Comparison of ENCODE assay signal across 8 cellular contexts in the genomic region with DNA sequence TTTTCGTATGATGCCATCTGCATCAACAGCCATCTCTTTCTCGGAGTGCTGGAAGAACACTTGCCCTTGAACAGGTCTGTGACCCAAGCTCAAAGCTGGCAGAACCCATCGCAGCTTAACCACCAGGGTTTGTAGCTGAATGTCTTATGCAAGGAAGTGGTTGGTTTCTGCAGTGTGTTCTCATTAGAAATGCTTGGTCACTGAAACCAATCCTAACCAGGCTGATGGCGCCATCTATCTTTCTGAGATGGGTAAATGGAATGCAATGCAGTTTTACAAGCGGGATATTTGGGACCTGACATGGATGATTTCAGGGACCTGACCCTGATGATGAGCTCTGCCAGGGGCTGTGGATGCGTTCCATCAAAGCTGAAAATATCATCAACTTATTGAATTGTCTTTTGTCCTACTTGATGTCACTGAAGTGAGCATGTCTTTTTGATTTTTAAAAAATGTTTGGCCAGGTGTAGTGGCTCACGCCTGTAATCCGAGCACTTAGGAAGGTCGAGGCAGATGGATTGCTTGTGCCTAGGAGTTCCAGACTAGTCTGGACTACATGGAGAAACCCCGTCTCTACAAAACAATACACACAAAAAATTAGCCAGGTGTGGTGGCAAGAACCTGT. TPM values are rescaled to one million over a fixed set of nuclear protein-coding genes. Genes with fewer than 3 reads are reported as not detected.
DNase-seq lines count a peak whose midpoint lies in the region; ATAC-seq and TF ChIP-seq lines count a peak whose summit lies in the region.

No MANE protein-coding gene starts in this region.

- H4K8ac ChIP-seq in IMR-90 (ENCODE audit: low read depth in 2 of 2, low read length in 2 of 2): no peak overlapping the region

- POLR2A ChIA-PET in IMR-90 (lab: Charles Lee; ENCODE audit: unreplicated experiment): no interaction called here

- intact Hi-C loops in Calu3 (cut with micrococcal nuclease; ENCODE audit: unreplicated experiment) (loop anchor here (1.0 to 10.0 kb wide), 3 partner anchors 111 to 658 kb away; no protein-coding TSS in a partner anchor), IMR-90 (cut with micrococcal nuclease) (loop anchor here (1.0 to 5.0 kb wide), 3 partner anchors 112 to 658 kb away; no protein-coding TSS in a partner anchor)

- no peaks in the 10 kb centered on the region for H3K79me1 ChIP-seq in IMR-90 (ENCODE audit: low read depth in 1 of 2, low read length in 2 of 2)

- H3K27ac Mint-ChIP-seq in Calu3 (ENCODE audit: unreplicated experiment): no peak overlapping the region

- H3K27me3 Mint-ChIP-seq in Calu3 (ENCODE audit: unreplicated experiment): peaks cover 12% of the 10 kb centered on the region

- ATAC-seq in GM18907 (IDR thresholded peaks at IDR 0.05; ENCODE audit: unreplicated experiment) (peak; percentile 63), IMR-90 (ENCODE audit: low read depth) (peak; percentile 76), SK-N-SH treated with all-trans-retinoic acid at 6 μM for 48 hours (peak; percentile 79)

- no peak overlapping the region for H3K4me2 ChIP-seq in IMR-90 (ENCODE audit: low read depth, low read length)

- H3K4me1 Mint-ChIP-seq in Calu3 (ENCODE audit: low read depth, unreplicated experiment): no peaks in the 10 kb centered on the region

- in situ Hi-C loops in IMR-90 (cut with MboI; ENCODE audit: low sequenced_read_pairs): loop anchor here (5.0 to 10.0 kb wide), 4 partner anchors 113 to 618 kb away; no protein-coding TSS in a partner anchor

- no peak for TF ChIP-seq CTCF in Calu3 (IDR thresholded peaks at IDR 0.05; ENCODE audit: unreplicated experiment)
- TF ChIP-seq CTCF in IMR-90 (conservative IDR thresholded peaks at IDR 0.05; ENCODE audit: low read depth, low read length): peak; percentile 65

- H3K23ac ChIP-seq in IMR-90 (ENCODE audit: low read depth, low read length): no peak overlapping the region

- CTCF ChIA-PET in Calu3 (lab: Charles Lee): interaction anchor here (1.6 kb wide), 1 partner anchor 111 kb away, joined by 11 read pairs; no protein-coding TSS in a partner anchor
- CTCF ChIA-PET in IMR-90 (lab: Yijun Ruan, JAX): interaction anchor here (0.5 to 1.3 kb wide), 18 partner anchors 15 to 1063 kb away, joined by 3 to 10 read pairs (median 3); no protein-coding TSS in a partner anchor

- dilution Hi-C loops in IMR-90 (cut with HindIII; ENCODE audit: low sequenced_read_pairs, unreplicated experiment): no loop called here

- no peak overlapping the region for H4K91ac ChIP-seq in IMR-90 (ENCODE audit: insufficient read depth, low read depth, low read length)

- DNase-seq in Calu3: peak; percentile 28
- peak; percentile 47 for DNase-seq in IMR-90
- DNase-seq in fibroblast of gingiva (ENCODE audit: low read depth): peak; percentile 48
- peak; percentile 17 for DNase-seq in non-pigmented ciliary epithelial cell (ENCODE audit: low read depth)
- DNase-seq in ureter (ENCODE audit: low spot score): no peak
- DNase-seq in activated CD4-positive, CD25-positive, alpha-beta regulatory T cell treated with anti-CD3 and anti-CD28 coated beads, Interleukin-2, amount 50 U/mL, for 72 hours: no peak

- H2AFZ ChIP-seq in IMR-90 (replicated peaks; ENCODE audit: low read length, poor library complexity): no peak overlapping the region

- no peak overlapping the region for H2BK15ac ChIP-seq in IMR-90 (ENCODE audit: low read depth, low read length)

- no peaks in the 10 kb centered on the region for H3K36me3 ChIP-seq in IMR-90 (ENCODE audit: control insufficient read depth, insufficient read depth, low read length)

- H3K36me3 Mint-ChIP-seq in Calu3 (ENCODE audit: insufficient read depth, unreplicated experiment): no peaks in the 10 kb centered on the region

- no peak overlapping the region for H3K18ac ChIP-seq in IMR-90 (ENCODE audit: low read depth, low read length)

- no peaks in the 10 kb centered on the region; the same call in 1 of the 2 replicates for H3K27me3 ChIP-seq in IMR-90 (ENCODE audit: control insufficient read depth, insufficient read depth, low read length)

- no peak overlapping the region for H2AK9ac ChIP-seq in IMR-90 (replicated peaks; ENCODE audit: low read depth, low read length, poor library complexity)

- peak; percentile 67 for TF ChIP-seq RAD21 in IMR-90 (IDR thresholded peaks at IDR 0.05; ENCODE audit: low read length)

- H4K20me1 ChIP-seq in IMR-90 (ENCODE audit: insufficient read depth, low read length): no peaks in the 10 kb centered on the region

- BruUV-seq in Calu3 (replicated peaks; lab: Mats Ljungman, UMichigan): no TSS peak
- BruUV-seq in IMR-90 (replicated peaks; lab: Mats Ljungman, UMichigan): no TSS peak

- H3K4me3 ChIP-seq in IMR-90 (ENCODE audit: insufficient read depth, low read depth, low read length): no peak overlapping the region

- no peak for TF ChIP-seq POLR2A in IMR-90 (IDR thresholded peaks at IDR 0.05; ENCODE audit: low read depth, low read length)

- H2AK5ac ChIP-seq in IMR-90 (ENCODE audit: low read depth, low read length): no peak overlapping the region

- no peak overlapping the region for H2BK20ac ChIP-seq in IMR-90 (ENCODE audit: low read depth, low read length)

- H3K9me1 ChIP-seq in IMR-90 (ENCODE audit: insufficient read depth, low read length): no peaks in the 10 kb centered on the region

- no peaks in the 10 kb centered on the region for H3K4me1 ChIP-seq in IMR-90 (ENCODE audit: control insufficient read depth, insufficient read depth, low read length)

- no peak overlapping the region for H3K14ac ChIP-seq in IMR-90 (replicated peaks; ENCODE audit: low read depth, low read length)

- no peak overlapping the region for H2BK5ac ChIP-seq in IMR-90 (ENCODE audit: low read depth, low read length, poor library complexity, severe bottlenecking)

- H4K5ac ChIP-seq in IMR-90 (ENCODE audit: low read depth, low read length): no peak overlapping the region

- no peaks in the 10 kb centered on the region for H3K9me3 Mint-ChIP-seq in Calu3 (ENCODE audit: low read depth, unreplicated experiment)

- no peak overlapping the region for H2BK120ac ChIP-seq in IMR-90 (ENCODE audit: low read depth, low read length)

- H3K27ac ChIP-seq in IMR-90 (ENCODE audit: insufficient read depth, low read length): no peak overlapping the region

- no peak overlapping the region for H3K4ac ChIP-seq in IMR-90 (ENCODE audit: low read depth, low read length)

- H3K9me3 ChIP-seq in IMR-90 (ENCODE audit: control insufficient read depth, insufficient read depth, low read length): no peaks in the 10 kb centered on the region

- H3K4me3 Mint-ChIP-seq in Calu3 (ENCODE audit: low read depth, unreplicated experiment): no peak overlapping the region

- no CpG with 5 or more reads among the region's 10 CpGs for WGBS in IMR-90 (ENCODE audit: extremely low coverage in 2 of 2, insufficient read length in 1 of 2), 2 experiments

- H3K9ac ChIP-seq in IMR-90 (ENCODE audit: low read depth, low read length): no peak overlapping the region

- H3K56ac ChIP-seq in IMR-90 (ENCODE audit: extremely low read depth, insufficient read depth, low read length): no peak overlapping the region

TF ChIP-seq in IMR-90, 13 proteins besides CTCF, POLR2A, EP300 and RAD21:
- TF ChIP-seq MAZ (IDR thresholded peaks at IDR 0.05; ENCODE audit: borderline replicate concordance, low read depth, low read length): no peak
- TF ChIP-seq NFE2L2 (IDR thresholded peaks at IDR 0.05; ENCODE audit: low read depth, low read length): no peak
- no peak for TF ChIP-seq RCOR1 (IDR thresholded peaks at IDR 0.05; ENCODE audit: insufficient replicate concordance, low read length)
- TF ChIP-seq SMC3 (IDR thresholded peaks at IDR 0.05; ENCODE audit: low read depth, low read length): peak; percentile 39

TF ChIP-seq in SK-N-SH treated with all-trans-retinoic acid at 6 μM for 48 hours, 23 proteins besides CTCF, POLR2A, EP300 and RAD21 (continues in another document):
- TF ChIP-seq, protein P1, sequence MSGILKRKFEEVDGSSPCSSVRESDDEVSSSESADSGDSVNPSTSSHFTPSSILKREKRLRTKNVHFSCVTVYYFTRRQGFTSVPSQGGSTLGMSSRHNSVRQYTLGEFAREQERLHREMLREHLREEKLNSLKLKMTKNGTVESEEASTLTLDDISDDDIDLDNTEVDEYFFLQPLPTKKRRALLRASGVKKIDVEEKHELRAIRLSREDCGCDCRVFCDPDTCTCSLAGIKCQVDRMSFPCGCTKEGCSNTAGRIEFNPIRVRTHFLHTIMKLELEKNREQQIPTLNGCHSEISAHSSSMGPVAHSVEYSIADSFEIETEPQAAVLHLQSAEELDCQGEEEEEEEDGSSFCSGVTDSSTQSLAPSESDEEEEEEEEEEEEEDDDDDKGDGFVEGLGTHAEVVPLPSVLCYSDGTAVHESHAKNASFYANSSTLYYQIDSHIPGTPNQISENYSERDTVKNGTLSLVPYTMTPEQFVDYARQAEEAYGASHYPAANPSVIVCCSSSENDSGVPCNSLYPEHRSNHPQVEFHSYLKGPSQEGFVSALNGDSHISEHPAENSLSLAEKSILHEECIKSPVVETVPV (CRISPR knock-in tag; IDR thresholded peaks at IDR 0.05): no peak
- TF ChIP-seq, protein P2, sequence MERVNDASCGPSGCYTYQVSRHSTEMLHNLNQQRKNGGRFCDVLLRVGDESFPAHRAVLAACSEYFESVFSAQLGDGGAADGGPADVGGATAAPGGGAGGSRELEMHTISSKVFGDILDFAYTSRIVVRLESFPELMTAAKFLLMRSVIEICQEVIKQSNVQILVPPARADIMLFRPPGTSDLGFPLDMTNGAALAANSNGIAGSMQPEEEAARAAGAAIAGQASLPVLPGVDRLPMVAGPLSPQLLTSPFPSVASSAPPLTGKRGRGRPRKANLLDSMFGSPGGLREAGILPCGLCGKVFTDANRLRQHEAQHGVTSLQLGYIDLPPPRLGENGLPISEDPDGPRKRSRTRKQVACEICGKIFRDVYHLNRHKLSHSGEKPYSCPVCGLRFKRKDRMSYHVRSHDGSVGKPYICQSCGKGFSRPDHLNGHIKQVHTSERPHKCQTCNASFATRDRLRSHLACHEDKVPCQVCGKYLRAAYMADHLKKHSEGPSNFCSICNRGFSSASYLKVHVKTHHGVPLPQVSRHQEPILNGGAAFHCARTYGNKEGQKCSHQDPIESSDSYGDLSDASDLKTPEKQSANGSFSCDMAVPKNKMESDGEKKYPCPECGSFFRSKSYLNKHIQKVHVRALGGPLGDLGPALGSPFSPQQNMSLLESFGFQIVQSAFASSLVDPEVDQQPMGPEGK (CRISPR knock-in tag; IDR thresholded peaks at IDR 0.05; ENCODE audit: borderline replicate concordance): no peak
- no peak for TF ChIP-seq ZNF565 (CRISPR knock-in tag; conservative IDR thresholded peaks at IDR 0.05; ENCODE audit: low read depth)
- no peak for TF ChIP-seq SNAI2 (CRISPR knock-in tag; IDR thresholded peaks at IDR 0.05)

RNA-seq across cellular contexts. Expression of a gene that starts 28.7 kb away (rescaled TPM):
- total RNA-seq in Calu3 (2022): not detected in 2 replicates
- not detected in 2 replicates for total RNA-seq in IMR-90 (2012; rRNA removed)
- polyA plus RNA-seq in IMR-90 (2012; rRNA removed): not detected in 2 replicates
- polyA plus RNA-seq in IMR-90 (2012; cell fraction: cytosol; rRNA removed): 0.01 TPM in 1 of 2 replicates, not detected in the other
- polyA plus RNA-seq in IMR-90 (2012; cell fraction: nucleus; rRNA removed; ENCODE audit: low replicate concordance): not detected in 2 replicates
- not detected for total RNA-seq in ureter

RNA-seq across cellular contexts. Expression of a gene that starts 45.0 kb away (rescaled TPM):
- total RNA-seq in Calu3 (2022) (not detected in 2 replicates), IMR-90 (2012; rRNA removed) (not detected in 2 replicates), ureter (0.26 TPM)
- polyA plus RNA-seq in IMR-90 (2012; rRNA removed): not detected in 2 replicates
- polyA plus RNA-seq in IMR-90 (2012; cell fraction: cytosol; rRNA removed): not detected in 2 replicates
- polyA plus RNA-seq in IMR-90 (2012; cell fraction: nucleus; rRNA removed; ENCODE audit: low replicate concordance): not detected in 2 replicates

Comparison
In these comparisons a context has a peak if more than half of its experiments do, and no peak if none do; other contexts are left out.
1. DNase-seq: peak in Calu3 (single experiment), IMR-90 (single experiment), fibroblast of gingiva (single experiment) and non-pigmented ciliary epithelial cell (single experiment); none in ureter (single experiment) and activated CD4-positive, CD25-positive, alpha-beta regulatory T cell treated with anti-CD3 and anti-CD28 coated beads, Interleukin-2, amount 50 U/mL, for 72 hours (single experiment).
2. Peak in every context shown above with its lines, with median percentiles within 50 percentile points of each other: ATAC-seq.